22 cellular contexts compared by ENCODE assay signal in the genomic region with DNA sequence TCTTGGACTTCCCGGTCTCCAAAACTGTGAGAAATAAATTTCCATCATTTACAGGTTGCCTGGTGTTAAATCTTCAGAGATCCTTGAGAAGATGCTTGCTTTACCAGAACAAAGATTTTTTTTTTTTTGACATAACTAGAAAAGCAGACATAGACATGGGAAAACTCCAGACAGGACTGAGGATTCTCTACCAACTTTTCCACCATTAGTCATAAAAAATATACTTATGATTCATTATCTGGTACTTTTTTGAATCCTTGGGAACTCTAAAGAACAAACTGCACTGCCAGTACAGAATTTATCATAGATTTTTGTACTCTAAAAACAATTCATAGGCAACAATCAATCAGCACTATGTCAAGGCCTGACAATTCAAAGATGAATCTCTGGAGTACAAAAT.
"Had no signal": no experiment of that assay in that cellular context is flagged by ENCODE, and none has a peak within 500 bp of the region (broad histone marks: within the 10 kb centered on the region; RNA-seq: fewer than 3 reads in every experiment).

No MANE protein-coding gene starts in this region.

- H3K4me3 ChIP-seq: colonic mucosa, gastrocnemius medialis, left ventricle myocardium inferior, lower lobe of right lung, psoas muscle, right lobe of liver, skin epidermis, suprapubic skin, thyroid gland had no signal

- H3K36me3 ChIP-seq: colonic mucosa, gastrocnemius medialis, left ventricle myocardium inferior, lower lobe of right lung, right lobe of liver, suprapubic skin, thyroid gland had no signal

- H3K4me1 ChIP-seq: colonic mucosa, gastrocnemius medialis, left ventricle myocardium inferior, lower lobe of right lung, psoas muscle, right lobe of liver, suprapubic skin, thyroid gland had no signal

- H3K27me3 ChIP-seq: colonic mucosa, gastrocnemius medialis, right lobe of liver, suprapubic skin, thyroid gland had no signal

- FAIRE-seq: endothelial cell of umbilical vein, kidney, urothelium cell line had no signal

- ATAC-seq: gastrocnemius medialis, left cardiac atrium, lower lobe of right lung, psoas muscle, right lobe of liver had no signal

- DNase-seq: cerebellar nuclear complex; colonic mucosa; dermis blood vessel endothelial cell; endodermal cell; gastrocnemius medialis; immature natural killer cell; kidney; left cardiac atrium; left ventricle myocardium inferior; lower lobe of right lung; mesenchymal stem cell; midbrain; naive B cell; psoas muscle; retina; right lobe of liver; stimulated activated naive CD4-positive, alpha-beta T cell treated with Interleukin-2 at 50 U/mL for 16 hours; thyroid gland had no signal

- H3K27ac ChIP-seq: colonic mucosa, gastrocnemius medialis, left ventricle myocardium inferior, lower lobe of right lung, psoas muscle, right lobe of liver, skin epidermis, suprapubic skin, thyroid gland had no signal

- H3K9me3 ChIP-seq: colonic mucosa, gastrocnemius medialis, left ventricle myocardium inferior, lower lobe of right lung, psoas muscle, right lobe of liver, suprapubic skin, thyroid gland had no signal
